Comparison of ENCODE assay signal across 18 cellular contexts in the genomic region with DNA sequence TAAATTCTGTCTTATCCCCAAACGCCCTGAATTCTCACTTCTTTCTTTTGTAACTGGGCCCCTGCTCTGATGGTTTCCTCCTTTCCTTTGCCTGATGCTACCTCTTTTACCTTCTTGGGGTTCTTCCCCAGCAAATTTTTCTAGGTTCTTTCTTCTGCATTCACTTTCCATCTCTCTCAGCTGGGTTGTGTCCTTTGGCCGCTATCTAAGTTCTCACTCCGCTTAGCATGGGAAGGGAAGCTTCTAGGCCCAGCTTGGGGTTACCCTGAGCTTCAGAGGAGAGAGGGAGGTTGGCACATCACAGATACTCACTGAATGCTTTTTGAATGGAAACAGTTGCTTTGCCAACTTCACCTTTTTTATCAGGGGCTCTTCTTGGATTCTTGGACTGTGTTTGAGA. TPM values are rescaled to one million over a fixed set of nuclear protein-coding genes. Genes with fewer than 3 reads are reported as not detected.
"Had no signal": no experiment of that assay in that cellular context is flagged by ENCODE, and none has a peak within 500 bp of the region (broad histone marks: within the 10 kb centered on the region; RNA-seq: fewer than 3 reads in every experiment).

No MANE protein-coding gene starts in this region.

- H3K27ac ChIP-seq: epithelial cell of prostate, esophagus muscularis mucosa, gastrocnemius medialis, left lung, neutrophil, psoas muscle had no signal

- DNase-seq: effector memory CD8-positive, alpha-beta T cell; gastrocnemius medialis; heart right ventricle; hypothalamus; kidney glomerular epithelial cell; left lung; naive thymus-derived CD4-positive, alpha-beta T cell; nephron progenitor cell; psoas muscle; retina; small intestine; stimulated activated CD4-positive, alpha-beta T cell treated with anti-CD3 and anti-CD28 coated beads, Interleukin-2, amount 100 ng/mL, for 48 hours; substantia nigra; trophoblast cell had no signal

- H3K27me3 ChIP-seq: esophagus muscularis mucosa, gastrocnemius medialis, heart right ventricle, left lung had no signal

- H3K4me3 Mint-ChIP-seq: effector memory CD8-positive, alpha-beta T cell; naive thymus-derived CD4-positive, alpha-beta T cell; nephron progenitor cell; stimulated activated naive CD8-positive, alpha-beta T cell treated with anti-CD3 and anti-CD28 coated beads, Interleukin-15, Interleukin-2, amounts not matched to agents 100 ng/mL and 50 ng/mL, for 24 hours had no signal

- ATAC-seq: effector memory CD8-positive, alpha-beta T cell; gastrocnemius medialis; heart right ventricle; left lung; naive thymus-derived CD4-positive, alpha-beta T cell; psoas muscle had no signal

- H3K27ac Mint-ChIP-seq: effector memory CD8-positive, alpha-beta T cell; naive thymus-derived CD4-positive, alpha-beta T cell; nephron progenitor cell; stimulated activated naive CD8-positive, alpha-beta T cell treated with anti-CD3 and anti-CD28 coated beads, Interleukin-15, Interleukin-2, amounts not matched to agents 100 ng/mL and 50 ng/mL, for 24 hours had no signal

- H3K4me3 ChIP-seq: esophagus muscularis mucosa, gastrocnemius medialis, heart right ventricle, left lung, psoas muscle had no signal

- H3K4me1 ChIP-seq: left lung had no signal

- H3K4me1 Mint-ChIP-seq: naive thymus-derived CD4-positive, alpha-beta T cell had no signal

- H3K36me3 Mint-ChIP-seq: naive thymus-derived CD4-positive, alpha-beta T cell had no signal

- H3K9me3 Mint-ChIP-seq: naive thymus-derived CD4-positive, alpha-beta T cell; nephron progenitor cell; stimulated activated naive CD8-positive, alpha-beta T cell treated with anti-CD3 and anti-CD28 coated beads, Interleukin-15, Interleukin-2, amounts not matched to agents 100 ng/mL and 50 ng/mL, for 24 hours had no signal

- H3K36me3 ChIP-seq: esophagus muscularis mucosa, gastrocnemius medialis, heart right ventricle, left lung, neutrophil had no signal

- H3K9me3 ChIP-seq: esophagus muscularis mucosa, gastrocnemius medialis, heart right ventricle, left lung, neutrophil, psoas muscle had no signal

RNA-seq across cellular contexts. Expression of a gene that starts 17.0 kb away (rescaled TPM):
- total RNA-seq: naive thymus-derived CD4-positive, alpha-beta T cell had no signal
- polyA plus RNA-seq: naive thymus-derived CD4-positive, alpha-beta T cell had no signal
